ENCODE assay signal across 41 cellular contexts in the genomic region with DNA sequence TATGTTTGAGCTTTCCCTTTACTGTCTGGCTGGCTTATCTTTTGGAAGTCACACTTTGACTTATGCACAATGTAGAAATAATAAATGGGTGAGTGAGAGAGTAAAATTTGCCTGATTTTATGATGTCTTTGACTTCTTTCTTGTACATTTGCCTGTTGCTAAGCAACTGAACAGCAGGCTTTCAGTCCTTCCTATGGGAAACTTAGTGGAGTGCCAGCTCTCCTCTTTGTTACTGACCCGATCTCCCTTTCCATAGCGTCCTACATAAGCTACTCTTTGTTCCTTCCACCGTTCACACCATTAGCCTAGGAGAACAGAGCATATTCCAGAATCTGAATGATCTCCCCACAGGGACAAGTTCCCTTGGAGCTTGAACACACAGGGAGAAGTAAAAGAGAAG. TPM values are rescaled to one million over a fixed set of nuclear protein-coding genes. Genes with fewer than 3 reads are reported as not detected.
"Had no signal": no experiment of that assay in that cellular context is flagged by ENCODE, and none has a peak within 500 bp of the region (broad histone marks: within the 10 kb centered on the region; RNA-seq: fewer than 3 reads in every experiment).

No MANE protein-coding gene starts in this region.

- H3K4me3 ChIP-seq: heart left ventricle, left lung, lower lobe of right lung, ovary, skin epidermis, thoracic aorta had no signal

- H3K4me3 Mint-ChIP-seq: activated CD4-positive, alpha-beta memory T cell treated with anti-CD3 and anti-CD28 coated beads for 36 hours; activated CD4-positive, alpha-beta T cell treated with anti-CD3 and anti-CD28 coated beads, Interleukin-2, amount 10 ng/mL, durations not matched to agents 24 days and 14 days; activated naive CD4-positive, alpha-beta T cell treated with anti-CD3 and anti-CD28 coated beads for 36 hours; activated naive CD8-positive, alpha-beta T cell treated with anti-CD3 and anti-CD28 coated beads, Interleukin-2, amount 10 ng/mL, durations not matched to agents 7 days and 5 days; activated T-helper 1 cell treated with anti-CD3 and anti-CD28 coated beads, Interleukin-12 subunit alpha, Interleukin-12 subunit beta, Interleukin-2, Interleukin-4 antibody, amounts not matched to agents 30 ng/mL and 10 ng/mL and 1 ng/mL, durations not matched to agents 14 hours and 24 hours and 36 hours; effector memory CD8-positive, alpha-beta T cell; natural killer cell; T-helper 17 cell had no signal

- H3K36me3 Mint-ChIP-seq: activated CD4-positive, alpha-beta memory T cell treated with anti-CD3 and anti-CD28 coated beads for 36 hours; activated naive CD8-positive, alpha-beta T cell treated with anti-CD3 and anti-CD28 coated beads, Interleukin-2, amount 10 ng/mL, durations not matched to agents 7 days and 5 days; natural killer cell had no signal

- DNase-seq: activated CD4-positive, alpha-beta memory T cell treated with anti-CD3 and anti-CD28 coated beads for 36 hours; activated CD4-positive, alpha-beta T cell treated with anti-CD3 and anti-CD28 coated beads, Interleukin-2, amount 10 ng/mL, durations not matched to agents 24 days and 14 days; activated CD8-positive, alpha-beta memory T cell treated with anti-CD3 and anti-CD28 coated beads, Interleukin-2, amount 50 U/mL, for 4 hours; activated effector memory CD4-positive, alpha-beta T cell treated with anti-CD3 and anti-CD28 coated beads, Interleukin-2, amount 50 U/mL, for 16 hours; activated naive CD4-positive, alpha-beta T cell treated with anti-CD3 and anti-CD28 coated beads for 36 hours; activated naive CD8-positive, alpha-beta T cell treated with anti-CD3 and anti-CD28 coated beads, Interleukin-2, amount 10 ng/mL, durations not matched to agents 7 days and 5 days; activated T-cell treated with anti-CD3 and anti-CD28 coated beads, Interleukin-2, amount 50 U/mL, for 1 hour; amniotic stem cell; brain microvascular endothelial cell; cortex of kidney; effector memory CD8-positive, alpha-beta T cell; heart left ventricle; hypothalamus; left lung; lower lobe of right lung; mesenchymal stem cell; natural killer cell; ovary; stimulated activated CD4-positive, alpha-beta T cell treated with anti-CD3 and anti-CD28 coated beads, Interleukin-12 subunit alpha, Interleukin-12 subunit beta, amount 100 ng/mL, for 4 hours; stimulated activated CD4-positive, alpha-beta T cell treated with anti-CD3 and anti-CD28 coated beads, Interleukin-4, amount 100 ng/mL, for 1 hour; stimulated activated naive CD8-positive, alpha-beta T cell treated with anti-CD3 and anti-CD28 coated beads, Interleukin-15, Interleukin-2, amounts not matched to agents 100 U/mL and 50 U/mL, for 24 hours; T-helper 17 cell; T1000; trophoblast cell; WERI-Rb-1 had no signal

- H3K9me3 Mint-ChIP-seq: activated CD4-positive, alpha-beta memory T cell treated with anti-CD3 and anti-CD28 coated beads for 36 hours; activated CD4-positive, alpha-beta T cell treated with anti-CD3 and anti-CD28 coated beads, Interleukin-2, amount 10 ng/mL, durations not matched to agents 24 days and 14 days; activated naive CD4-positive, alpha-beta T cell treated with anti-CD3 and anti-CD28 coated beads for 36 hours; activated naive CD8-positive, alpha-beta T cell treated with anti-CD3 and anti-CD28 coated beads, Interleukin-2, amount 10 ng/mL, durations not matched to agents 7 days and 5 days; activated T-helper 1 cell treated with anti-CD3 and anti-CD28 coated beads, Interleukin-12 subunit alpha, Interleukin-12 subunit beta, Interleukin-2, Interleukin-4 antibody, amounts not matched to agents 30 ng/mL and 10 ng/mL and 1 ng/mL, durations not matched to agents 14 hours and 24 hours and 36 hours; effector memory CD8-positive, alpha-beta T cell; natural killer cell had no signal

- H3K27me3 ChIP-seq: brain microvascular endothelial cell, neutrophil, ovary had no signal

- H3K36me3 ChIP-seq: brain microvascular endothelial cell, heart left ventricle, left lung, lower lobe of right lung, neutrophil, ovary, thoracic aorta, WERI-Rb-1 had no signal

- H3K27ac ChIP-seq: brain microvascular endothelial cell, heart left ventricle, left lung, lower lobe of right lung, neutrophil, ovary, skin epidermis, thoracic aorta, WERI-Rb-1 had no signal

- H3K27ac Mint-ChIP-seq: activated CD4-positive, alpha-beta memory T cell treated with anti-CD3 and anti-CD28 coated beads for 36 hours; activated CD4-positive, alpha-beta T cell treated with anti-CD3 and anti-CD28 coated beads, Interleukin-2, amount 10 ng/mL, durations not matched to agents 24 days and 14 days; activated naive CD4-positive, alpha-beta T cell treated with anti-CD3 and anti-CD28 coated beads for 36 hours; activated naive CD8-positive, alpha-beta T cell treated with anti-CD3 and anti-CD28 coated beads, Interleukin-2, amount 10 ng/mL, durations not matched to agents 7 days and 5 days; activated T-helper 1 cell treated with anti-CD3 and anti-CD28 coated beads, Interleukin-12 subunit alpha, Interleukin-12 subunit beta, Interleukin-2, Interleukin-4 antibody, amounts not matched to agents 30 ng/mL and 10 ng/mL and 1 ng/mL, durations not matched to agents 14 hours and 24 hours and 36 hours; effector memory CD8-positive, alpha-beta T cell; natural killer cell; progenitor cell of endocrine pancreas; T-helper 17 cell had no signal

- H3K9me3 ChIP-seq: heart left ventricle, left lung, lower lobe of right lung, neutrophil, ovary, thoracic aorta had no signal

- H3K4me1 Mint-ChIP-seq: activated CD4-positive, alpha-beta T cell treated with anti-CD3 and anti-CD28 coated beads, Interleukin-2, amount 10 ng/mL, durations not matched to agents 24 days and 14 days; activated naive CD8-positive, alpha-beta T cell treated with anti-CD3 and anti-CD28 coated beads, Interleukin-2, amount 10 ng/mL, durations not matched to agents 7 days and 5 days; natural killer cell; T-helper 17 cell had no signal

- H3K27me3 Mint-ChIP-seq: activated CD4-positive, alpha-beta memory T cell treated with anti-CD3 and anti-CD28 coated beads for 36 hours; progenitor cell of endocrine pancreas; T-helper 17 cell had no signal

- ATAC-seq: activated CD4-positive, CD25-positive, alpha-beta regulatory T cell treated with anti-CD3 and anti-CD28 coated beads, Interleukin-2, amount 50 U/mL, for 24 hours; effector memory CD8-positive, alpha-beta T cell; heart left ventricle; left lung; lower lobe of right lung; natural killer cell; sciatic nerve; stimulated activated naive CD8-positive, alpha-beta T cell treated with anti-CD3 and anti-CD28 coated beads, Interleukin-15, Interleukin-2, amounts not matched to agents 100 U/mL and 50 U/mL, for 24 hours; T-helper 17 cell had no signal

- H3K4me1 ChIP-seq: heart left ventricle, left lung, lower lobe of right lung had no signal

RNA-seq across cellular contexts. Expression of gene TAS2R60, which starts 4.2 kb away (rescaled TPM):
- total RNA-seq: activated CD4-positive, alpha-beta memory T cell treated with anti-CD3 and anti-CD28 coated beads for 36 hours; activated CD4-positive, alpha-beta T cell treated with anti-CD3 and anti-CD28 coated beads, Interleukin-2, amount 10 ng/mL, durations not matched to agents 24 days and 14 days; activated CD8-positive, alpha-beta memory T cell treated with anti-CD3 and anti-CD28 coated beads for 36 hours; activated naive CD4-positive, alpha-beta T cell treated with anti-CD3 and anti-CD28 coated beads for 36 hours; activated T-helper 1 cell treated with anti-CD3 and anti-CD28 coated beads, Interleukin-12 subunit alpha, Interleukin-12 subunit beta, Interleukin-2, Interleukin-4 antibody, amounts not matched to agents 30 ng/mL and 10 ng/mL and 1 ng/mL, durations not matched to agents 14 hours and 24 hours and 36 hours; astrocyte; cardiac septum; cerebellum; endothelial cell of umbilical vein; fibroblast of lung; fibroblast of villous mesenchyme; heart left ventricle; left lung; lower lobe of right lung; progenitor cell of endocrine pancreas; renal cortical epithelial cell had no signal
- polyA plus RNA-seq: endothelial cell of umbilical vein, esophagus, fibroblast of lung, heart left ventricle, ovary had no signal

RNA-seq across cellular contexts. Expression of gene TAS2R41, which starts 30.2 kb away (rescaled TPM):
- total RNA-seq: activated CD4-positive, alpha-beta memory T cell treated with anti-CD3 and anti-CD28 coated beads for 36 hours; activated CD4-positive, alpha-beta T cell treated with anti-CD3 and anti-CD28 coated beads, Interleukin-2, amount 10 ng/mL, durations not matched to agents 24 days and 14 days; activated CD8-positive, alpha-beta memory T cell treated with anti-CD3 and anti-CD28 coated beads for 36 hours; activated naive CD4-positive, alpha-beta T cell treated with anti-CD3 and anti-CD28 coated beads for 36 hours; activated naive CD8-positive, alpha-beta T cell treated with anti-CD3 and anti-CD28 coated beads, Interleukin-2, amount 10 ng/mL, durations not matched to agents 7 days and 5 days; activated T-helper 1 cell treated with anti-CD3 and anti-CD28 coated beads, Interleukin-12 subunit alpha, Interleukin-12 subunit beta, Interleukin-2, Interleukin-4 antibody, amounts not matched to agents 30 ng/mL and 10 ng/mL and 1 ng/mL, durations not matched to agents 14 hours and 24 hours and 36 hours; astrocyte; cardiac septum; cerebellum; endothelial cell of umbilical vein; fibroblast of lung; fibroblast of villous mesenchyme; heart left ventricle; left lung; lower lobe of right lung; natural killer cell; progenitor cell of endocrine pancreas; renal cortical epithelial cell; sciatic nerve had no signal
- polyA plus RNA-seq: endothelial cell of umbilical vein, esophagus, fibroblast of lung, heart left ventricle, ovary had no signal

RNA-seq across cellular contexts. Expression of gene EPHA1, which starts 38.8 kb away (rescaled TPM):
- total RNA-seq: activated T-helper 1 cell treated with anti-CD3 and anti-CD28 coated beads, Interleukin-12 subunit alpha, Interleukin-12 subunit beta, Interleukin-2, Interleukin-4 antibody, amounts not matched to agents 30 ng/mL and 10 ng/mL and 1 ng/mL, durations not matched to agents 14 hours and 24 hours and 36 hours; cardiac septum; endothelial cell of umbilical vein; fibroblast of villous mesenchyme had no signal
